Comparison of ENCODE assay signal across 12 cellular contexts in the genomic region with DNA sequence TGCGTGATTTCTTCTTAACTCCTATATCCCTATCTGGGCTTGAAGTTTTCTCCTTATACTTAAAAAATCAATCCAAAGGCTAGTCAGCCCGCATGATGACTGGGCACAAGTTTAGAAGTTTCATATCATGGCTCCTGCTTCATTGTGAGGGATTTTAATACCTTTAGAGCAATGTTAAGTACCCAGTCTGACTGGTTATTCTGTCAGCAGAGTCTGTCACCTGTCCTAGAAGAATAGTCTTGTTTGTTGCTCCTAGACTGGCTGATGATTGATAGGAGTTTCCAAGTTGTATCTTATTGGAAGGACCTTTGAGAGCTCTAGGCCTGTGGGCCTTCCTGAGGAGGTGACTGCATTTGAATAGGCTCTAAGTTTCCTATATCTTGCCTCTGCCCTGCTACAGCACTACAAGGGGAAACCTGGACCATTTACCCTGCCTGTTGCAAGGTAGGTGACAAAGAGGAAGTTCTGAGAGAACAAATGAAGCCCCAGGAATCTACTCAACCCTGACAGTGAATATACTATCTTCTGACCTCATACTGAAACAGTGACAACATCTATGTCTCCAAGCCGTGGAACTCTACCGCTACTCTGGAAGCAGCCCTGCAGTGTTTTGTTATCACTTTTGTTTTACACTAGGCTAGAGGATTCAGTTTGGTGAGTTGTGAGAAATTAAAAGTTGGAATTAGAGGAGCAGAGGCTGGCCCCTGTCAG.
DNase-seq lines count a peak whose midpoint lies in the region; ATAC-seq and TF ChIP-seq lines count a peak whose summit lies in the region.
"Had no signal": no experiment of that assay in that cellular context is flagged by ENCODE, and none has a peak within 500 bp of the region (broad histone marks: within the 10 kb centered on the region; RNA-seq: fewer than 3 reads in every experiment).

No MANE protein-coding gene starts in this region.

- no peaks in the 10 kb centered on the region for H3K9me3 ChIP-seq in mucosa of descending colon
- H3K9me3 ChIP-seq: colonic mucosa, sigmoid colon, testis had no signal

- TF ChIP-seq CTCF in mucosa of descending colon (IDR thresholded peaks at IDR 0.05) (no peak), RWPE1 (conservative IDR thresholded peaks at IDR 0.05; ENCODE audit: low read depth) (no peak)

- H3K4me1 ChIP-seq in mucosa of descending colon (ENCODE audit: low read depth), result no peaks in the 10 kb centered on the region
- H3K4me1 ChIP-seq: colonic mucosa, sigmoid colon, testis had no signal

- no peak for DNase-seq in mucosa of descending colon
- DNase-seq in stimulated activated CD4-positive, alpha-beta T cell treated with anti-CD3 and anti-CD28 coated beads, Interleukin-2, amount 100 ng/mL, for 24 hours, result no peak
- DNase-seq in RWPE1 (ENCODE audit: low spot score), result no peak
- DNase-seq in nucleus accumbens (lab: John Stamatoyannopoulos, UW), result no peak
- no peak for DNase-seq in NCI-H524 treated with DMSO at 0.1 percent for 48 hours (lab: John Stamatoyannopoulos, UW)
- DNase-seq: colonic mucosa, sigmoid colon, testis had no signal

- no peaks in the 10 kb centered on the region for H3K36me3 ChIP-seq in mucosa of descending colon (ENCODE audit: low read depth)
- H3K36me3 ChIP-seq: colonic mucosa, sigmoid colon had no signal

- no peak overlapping the region for H3K27ac ChIP-seq in RWPE1
- H3K27ac ChIP-seq: colonic mucosa, sigmoid colon, testis had no signal

- H3K4me3 ChIP-seq in mucosa of descending colon, result no peak overlapping the region
- H3K4me3 ChIP-seq: colonic mucosa, sigmoid colon, testis had no signal

- POLR2A ChIA-PET in RWPE1 (lab: Yijun Ruan, JAX; ENCODE audit: low non-redundant PET), result no interaction called here

- intact Hi-C loops in mucosa of descending colon (cut with DNase I, micrococcal nuclease), result no loop called here

- CTCF ChIA-PET in RWPE1 (lab: Yijun Ruan, JAX), result no interaction called here

- ATAC-seq in GM18517 (IDR thresholded peaks at IDR 0.05; ENCODE audit: unreplicated experiment), result peak; percentile 95
- ATAC-seq in GM21360 (IDR thresholded peaks at IDR 0.05; ENCODE audit: unreplicated experiment), result peak; percentile 91
- peak; percentile 86 for ATAC-seq in HG03139 (IDR thresholded peaks at IDR 0.05; ENCODE audit: unreplicated experiment)
- ATAC-seq in mucosa of descending colon, result peak; percentile 40
- ATAC-seq: WTC11 had no signal

Comparison
In these comparisons a context has a peak if more than half of its experiments do, and no peak if none do; other contexts are left out.
1. ATAC-seq: peak in every context shown above with its lines; median percentile 95 in GM18517; 91 in GM21360; 86 in HG03139; 40 in mucosa of descending colon.